ENCODE assay signal across 17 cellular contexts in the genomic region with DNA sequence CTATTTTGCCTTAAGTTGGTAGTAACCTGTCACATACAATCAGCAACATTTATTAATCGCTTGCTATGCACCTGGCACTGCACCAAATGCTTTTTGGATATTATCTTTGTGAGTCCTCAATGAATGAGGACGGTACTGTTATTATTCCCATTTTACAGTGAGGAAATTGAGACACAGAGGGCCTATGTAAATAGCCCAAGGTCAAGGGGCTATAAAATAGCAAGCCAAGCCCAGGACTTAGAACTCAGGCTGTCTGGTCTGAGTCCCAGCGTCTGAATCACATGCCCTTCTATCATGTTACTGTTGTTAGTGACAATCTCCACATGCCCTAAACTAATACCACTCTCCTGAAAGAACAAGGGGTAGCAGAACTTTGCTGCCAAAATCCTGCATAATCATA.
DNase-seq lines count a peak whose midpoint lies in the region; ATAC-seq and TF ChIP-seq lines count a peak whose summit lies in the region.
"Had no signal": no experiment of that assay in that cellular context is flagged by ENCODE, and none has a peak within 500 bp of the region (broad histone marks: within the 10 kb centered on the region; RNA-seq: fewer than 3 reads in every experiment).

No MANE protein-coding gene starts in this region.

- no peaks in the 10 kb centered on the region for H3K4me1 ChIP-seq in colonic mucosa
- H3K4me1 ChIP-seq in right atrium auricular region: peaks cover 0 to 56% of the 10 kb centered on the region in 2 donors
- H3K4me1 ChIP-seq in gastrocnemius medialis: peaks cover 27 to 31% of the 10 kb centered on the region in 2 donors
- H3K4me1 ChIP-seq in CD8-positive, alpha-beta T cell (ENCODE audit: insufficient read depth, low read length): no peaks in the 10 kb centered on the region
- H3K4me1 ChIP-seq: HAP-1, SJCRH30 had no signal

- CTCF ChIA-PET in CD8-positive, alpha-beta T cell (lab: Charles Lee): interaction anchor here (0.7 to 5.8 kb wide), 3 partner anchors 121 to 414 kb away, joined by 3 to 54 read pairs (median 5); no protein-coding TSS in a partner anchor

- H3K9me3 ChIP-seq in colonic mucosa (no peaks in the 10 kb centered on the region), right atrium auricular region (no peaks in the 10 kb centered on the region), gastrocnemius medialis (no peaks in the 10 kb centered on the region)
- H3K9me3 ChIP-seq in CD8-positive, alpha-beta T cell (ENCODE audit: low read length): no peaks in the 10 kb centered on the region
- H3K9me3 ChIP-seq: HAP-1, SJCRH30 had no signal

- H3K4me1 Mint-ChIP-seq in CD8-positive, alpha-beta T cell (ENCODE audit: low read depth): no peaks in the 10 kb centered on the region
- H3K4me1 Mint-ChIP-seq: B cell had no signal

- in situ Hi-C loops in gastrocnemius medialis (cut with MboI; ENCODE audit: low sequenced_read_pairs in 4 of 4): loop anchor here in 1 of 4 donors (10.0 kb wide), 1 partner anchor 417 kb away; no protein-coding TSS in a partner anchor

- H3K9ac ChIP-seq in colonic mucosa (ENCODE audit: low read depth in 2 of 2, low read length in 2 of 2): no peak overlapping the region

- peaks cover 21% of the 10 kb centered on the region for H3K36me3 ChIP-seq in colonic mucosa
- peaks cover 73% of the 10 kb centered on the region for H3K36me3 ChIP-seq in right atrium auricular region
- H3K36me3 ChIP-seq in gastrocnemius medialis: peaks cover 4 to 79% of the 10 kb centered on the region in 2 donors
- peaks cover 32% of the 10 kb centered on the region for H3K36me3 ChIP-seq in CD8-positive, alpha-beta T cell (ENCODE audit: insufficient read depth, low read length)

- POLR2A ChIA-PET in CD8-positive, alpha-beta T cell (lab: Charles Lee): no interaction called here

- H3K27me3 Mint-ChIP-seq in CD8-positive, alpha-beta T cell (ENCODE audit: low read depth): no peaks in the 10 kb centered on the region
- H3K27me3 Mint-ChIP-seq: B cell; CD4-positive, CD25-positive, alpha-beta regulatory T cell had no signal

- DNase-seq in NCI-H1417 (lab: John Stamatoyannopoulos, UW) (peak in 2 of 3 experiments; percentile 30 to 77), NCI-H1417 treated with DMSO at 0.1 percent for 48 hours (lab: John Stamatoyannopoulos, UW) (no peak), colonic mucosa (peak; percentile 31), right atrium auricular region (ENCODE audit: low spot score) (no peak), gastrocnemius medialis (peak; percentile 49 to 64), NCI-H524 treated with DMSO at 0.1 percent for 48 hours (lab: John Stamatoyannopoulos, UW) (no peak)
- DNase-seq in CD8-positive, alpha-beta T cell: no peak
- DNase-seq: Calu3; CD4-positive, CD25-positive, alpha-beta regulatory T cell; NCI-H1436; RPMI8226; SJCRH30 had no signal

- peak in 1 of 2 donors; percentile 32 for TF ChIP-seq POLR2A in gastrocnemius medialis (IDR thresholded peaks at IDR 0.05)

- H3K27ac ChIP-seq in colonic mucosa: no peak overlapping the region
- H3K27ac ChIP-seq in right atrium auricular region: peak overlapping the region; percentile 56 to 80
- peak overlapping the region; percentile 71 to 79 (median 77) for H3K27ac ChIP-seq in gastrocnemius medialis
- no peak overlapping the region for H3K27ac ChIP-seq in CD8-positive, alpha-beta T cell (ENCODE audit: low read depth, low read length)
- H3K27ac ChIP-seq: 22Rv1, SJCRH30 had no signal

- H3K27ac Mint-ChIP-seq in CD8-positive, alpha-beta T cell: no peak overlapping the region
- H3K27ac Mint-ChIP-seq: B cell had no signal

- H3K27me3 ChIP-seq in colonic mucosa (no peaks in the 10 kb centered on the region), right atrium auricular region (no peaks in the 10 kb centered on the region), gastrocnemius medialis (no peaks in the 10 kb centered on the region)
- H3K27me3 ChIP-seq in CD8-positive, alpha-beta T cell (ENCODE audit: insufficient read depth, low read length): no peaks in the 10 kb centered on the region
- H3K27me3 ChIP-seq: SJCRH30 had no signal

- ATAC-seq in gastrocnemius medialis: peak; percentile 82 to 86
- ATAC-seq in HG03280 (IDR thresholded peaks at IDR 0.05; ENCODE audit: unreplicated experiment): no peak
- no peak for ATAC-seq in CD8-positive, alpha-beta T cell
- ATAC-seq: K562 had no signal

- peaks cover 85% of the 10 kb centered on the region for H3K36me3 Mint-ChIP-seq in CD8-positive, alpha-beta T cell

- no peak overlapping the region for H3K4me3 ChIP-seq in colonic mucosa
- no peak overlapping the region for H3K4me3 ChIP-seq in right atrium auricular region
- no peak overlapping the region for H3K4me3 ChIP-seq in gastrocnemius medialis
- H3K4me3 ChIP-seq in CD8-positive, alpha-beta T cell (ENCODE audit: low read depth, low read length): no peak overlapping the region
- H3K4me3 ChIP-seq: HAP-1, K562, SJCRH30 had no signal

- H3K9me3 Mint-ChIP-seq in CD8-positive, alpha-beta T cell: no peaks in the 10 kb centered on the region
- H3K9me3 Mint-ChIP-seq: CD4-positive, CD25-positive, alpha-beta regulatory T cell had no signal

- H3K4me3 Mint-ChIP-seq in CD8-positive, alpha-beta T cell: no peak overlapping the region
- H3K4me3 Mint-ChIP-seq: B cell; CD4-positive, CD25-positive, alpha-beta regulatory T cell had no signal

- TF ChIP-seq CTCF in colonic mucosa (IDR thresholded peaks at IDR 0.05): no peak
- TF ChIP-seq CTCF in right atrium auricular region (IDR thresholded peaks at IDR 0.05): no peak
- no peak for TF ChIP-seq CTCF in gastrocnemius medialis (IDR thresholded peaks at IDR 0.05 in 4 of 5, conservative IDR thresholded peaks at IDR 0.05 in 1 of 5)
- TF ChIP-seq CTCF in CD8-positive, alpha-beta T cell (IDR thresholded peaks at IDR 0.05): no peak

- intact Hi-C loops in colonic mucosa (cut with DNase I) (loop anchor here (10.0 kb wide), 1 partner anchor 133 kb away; no protein-coding TSS in a partner anchor), gastrocnemius medialis (cut with DNase I; ENCODE audit: low total_unique reads) (no loop called here)
- intact Hi-C loops in CD8-positive, alpha-beta T cell (cut with DNase I, micrococcal nuclease): no loop called here

Comparison
In these comparisons a context has a peak if more than half of its experiments do, and no peak if none do; other contexts are left out.
1. DNase-seq: peak in NCI-H1417 (2 of 3), colonic mucosa (single experiment) and gastrocnemius medialis (2 of 2); none in NCI-H1417 treated with DMSO at 0.1 percent for 48 hours (single experiment), right atrium auricular region (single experiment), NCI-H524 treated with DMSO at 0.1 percent for 48 hours (single experiment) and CD8-positive, alpha-beta T cell (0 of 7).
2. H3K27ac ChIP-seq: peak in right atrium auricular region (2 of 2) and gastrocnemius medialis (4 of 4); none in colonic mucosa (single experiment) and CD8-positive, alpha-beta T cell (single experiment).
3. ATAC-seq: peak in gastrocnemius medialis (2 of 2); none in HG03280 (single experiment) and CD8-positive, alpha-beta T cell (single experiment).